In genomic region chr11:104967493-104968364, GRCh38 we compare ENCODE assay signal across 9 cellular contexts. TPM values are rescaled to one million over a fixed set of nuclear protein-coding genes. Genes with fewer than 3 reads are reported as not detected.
A peak's percentile ranks its signal among the peaks of the same experiment; 100 is the strongest.
DNase-seq lines count a peak whose midpoint lies in the region; ATAC-seq, FAIRE-seq and TF ChIP-seq lines count a peak whose summit lies in the region.
"Had no signal": no experiment of that assay in that cellular context is flagged by ENCODE, and none has a peak within 500 bp of the region (broad histone marks: within the 10 kb centered on the region; RNA-seq: fewer than 3 reads in every experiment).

No MANE protein-coding gene starts in this region.

- CTCF ChIA-PET in activated CD8-positive, alpha-beta T cell treated with anti-CD3 and anti-CD28 coated beads, Interleukin-2, amount 10 ng/mL, durations not matched to agents 7 days and 5 days (lab: Charles Lee), result interaction anchor here (0.8 to 1.5 kb wide), 6 partner anchors 10 to 70 kb away, joined by 3 to 6 read pairs (median 4); partner anchors contain the start of gene CASP12

- H3K4me3 ChIP-seq in keratinocyte (ENCODE audit: control insufficient read depth in 2 of 3, extremely low read depth in 1 of 3, insufficient read depth in 2 of 3, low read depth in 1 of 3, low read length in 3 of 3) (peak overlapping the region; percentile 52 to 85 (median 72)), thyroid gland (replicated peaks in 1 of 3) (peak overlapping the region in 2 of 3 donors; percentile 21 to 29)

- no peak for TF ChIP-seq POLR2A in thyroid gland (IDR thresholded peaks at IDR 0.05)

- intact Hi-C loops in thyroid gland (cut with DNase I), result no loop called here

- no peak for TF ChIP-seq CTCF in keratinocyte (optimal IDR thresholded peaks at IDR 0.05 in 1 of 3, IDR thresholded peaks at IDR 0.05 in 1 of 3, conservative IDR thresholded peaks at IDR 0.05 in 1 of 3; ENCODE audit: extremely low read depth in 1 of 3, insufficient read depth in 2 of 3, low read length in 3 of 3)
- no peak for TF ChIP-seq CTCF in thyroid gland (IDR thresholded peaks at IDR 0.05)

- no peaks in the 10 kb centered on the region for H3K9me1 ChIP-seq in keratinocyte (ENCODE audit: control insufficient read depth, extremely low read depth, insufficient read depth, low read length)

- no peaks in the 10 kb centered on the region for H3K27me3 Mint-ChIP-seq in activated CD8-positive, alpha-beta T cell treated with anti-CD3 and anti-CD28 coated beads, Interleukin-2, amount 10 ng/mL, durations not matched to agents 7 days and 5 days (ENCODE audit: low read depth)

- no peaks in the 10 kb centered on the region for H3K27me3 ChIP-seq in keratinocyte (ENCODE audit: control insufficient read depth, extremely low read depth, insufficient read depth, low read length)
- no peaks in the 10 kb centered on the region for H3K27me3 ChIP-seq in thyroid gland

- dilution Hi-C loops in keratinocyte (cut with MboI; ENCODE audit: extremely low pct_ligation_motif_present, low sequenced_read_pairs), result no loop called here

- 56 to 62% methylated on average over 11 of the region's 11 CpGs for WGBS in thyroid gland, 2 donors

- H3K4me1 ChIP-seq in keratinocyte (ENCODE audit: control insufficient read depth, extremely low read depth, insufficient read depth, low read length) (peaks cover 18% of the 10 kb centered on the region), thyroid gland (peaks cover 0 to 7% of the 10 kb centered on the region in 2 donors)

- H3K9ac ChIP-seq in keratinocyte (ENCODE audit: control insufficient read depth, extremely low read depth, insufficient read depth, low read length), result peak overlapping the region; percentile 83

- peaks cover 0 to 2% of the 10 kb centered on the region in 2 experiments for H3K36me3 ChIP-seq in keratinocyte (ENCODE audit: control insufficient read depth in 2 of 2, extremely low read depth in 1 of 2, insufficient read depth in 2 of 2, low read length in 2 of 2)
- H3K36me3 ChIP-seq in thyroid gland, result no peaks in the 10 kb centered on the region

- POLR2A ChIA-PET in activated CD8-positive, alpha-beta T cell treated with anti-CD3 and anti-CD28 coated beads, Interleukin-2, amount 10 ng/mL, durations not matched to agents 7 days and 5 days (lab: Charles Lee), result no interaction called here

- H3K27ac ChIP-seq in keratinocyte (ENCODE audit: control insufficient read depth, insufficient read depth, low read length), result peak overlapping the region; percentile 95
- peak overlapping the region; percentile 58 to 83 (median 64) for H3K27ac ChIP-seq in thyroid gland

- H3K9me3 Mint-ChIP-seq in activated CD8-positive, alpha-beta T cell treated with anti-CD3 and anti-CD28 coated beads, Interleukin-2, amount 10 ng/mL, durations not matched to agents 7 days and 5 days (ENCODE audit: insufficient read depth), result peaks cover 28% of the 10 kb centered on the region

- H3K79me2 ChIP-seq in keratinocyte (ENCODE audit: control insufficient read depth, insufficient read depth, low read length), result peaks cover 30% of the 10 kb centered on the region

- H4K20me1 ChIP-seq in keratinocyte (ENCODE audit: control insufficient read depth, extremely low read depth, insufficient read depth, low read length), result no peaks in the 10 kb centered on the region

- DNase-seq in NCI-H748 (lab: John Stamatoyannopoulos, UW; ENCODE audit: unreplicated experiment), result peak; percentile 17
- no peak for DNase-seq in NCI-H748 treated with DMSO at 0.1 percent for 48 hours (lab: John Stamatoyannopoulos, UW)
- DNase-seq in activated CD8-positive, alpha-beta T cell treated with anti-CD3 and anti-CD28 coated beads, Interleukin-2, amount 10 ng/mL, durations not matched to agents 7 days and 5 days, result no peak
- DNase-seq in keratinocyte (ENCODE audit: low read depth, low spot score), result no peak
- no peak for DNase-seq in thyroid gland
- no peak for DNase-seq in NCI-H345 treated with DMSO at 0.1 percent for 48 hours (lab: John Stamatoyannopoulos, UW; ENCODE audit: unreplicated experiment)

- peak overlapping the region; percentile 92 for H3K4me3 Mint-ChIP-seq in activated CD8-positive, alpha-beta T cell treated with anti-CD3 and anti-CD28 coated beads, Interleukin-2, amount 10 ng/mL, durations not matched to agents 7 days and 5 days

- peaks cover 45% of the 10 kb centered on the region for H3K36me3 Mint-ChIP-seq in activated CD8-positive, alpha-beta T cell treated with anti-CD3 and anti-CD28 coated beads, Interleukin-2, amount 10 ng/mL, durations not matched to agents 7 days and 5 days (ENCODE audit: low read depth)

- peak overlapping the region; percentile 91 for H3K4me2 ChIP-seq in keratinocyte (ENCODE audit: control insufficient read depth, extremely low read depth, insufficient read depth, low read depth, low read length)

- no peaks in the 10 kb centered on the region for H3K9me3 ChIP-seq in keratinocyte (ENCODE audit: control insufficient read depth, low read depth, low read length)
- H3K9me3 ChIP-seq in thyroid gland, result no peaks in the 10 kb centered on the region

- H2AFZ ChIP-seq in keratinocyte (ENCODE audit: control insufficient read depth, low read length), result peak overlapping the region; percentile 92

- H3K4me1 Mint-ChIP-seq in activated CD8-positive, alpha-beta T cell treated with anti-CD3 and anti-CD28 coated beads, Interleukin-2, amount 10 ng/mL, durations not matched to agents 7 days and 5 days (ENCODE audit: low read depth), result peaks cover 28% of the 10 kb centered on the region

- ATAC-seq in HG02981 (IDR thresholded peaks at IDR 0.05; ENCODE audit: unreplicated experiment), result peak; percentile 20
- ATAC-seq in activated CD8-positive, alpha-beta T cell treated with anti-CD3 and anti-CD28 coated beads, Interleukin-2, amount 10 ng/mL, durations not matched to agents 7 days and 5 days, result peak; percentile 48
- no peak for ATAC-seq in HG02763 (IDR thresholded peaks at IDR 0.05; ENCODE audit: unreplicated experiment)

- H3K27ac Mint-ChIP-seq in activated CD8-positive, alpha-beta T cell treated with anti-CD3 and anti-CD28 coated beads, Interleukin-2, amount 10 ng/mL, durations not matched to agents 7 days and 5 days, result peak overlapping the region; percentile 94

- FAIRE-seq in keratinocyte (lab: Jason Lieb, UNC), result peak; percentile 70

RNA-seq across cellular contexts. Expression of gene CASP4, which starts 0.6 kb away (rescaled TPM):
- total RNA-seq in activated CD8-positive, alpha-beta T cell treated with anti-CD3 and anti-CD28 coated beads, Interleukin-2, amount 10 ng/mL, durations not matched to agents 7 days and 5 days, result 100 to 1,000 TPM; 102 to 111 TPM
- 106 to 130 TPM (median 127 TPM) in 3 replicates for polyA plus RNA-seq in keratinocyte
- polyA plus RNA-seq in keratinocyte (2011; ENCODE audit: low read depth), result 315 TPM
- 140 and 174 TPM in 2 replicates for polyA plus RNA-seq in keratinocyte (2011; cell fraction: cytosol; rRNA removed)
- 104 and 143 TPM in 2 replicates for polyA plus RNA-seq in keratinocyte (2011; cell fraction: nucleus; rRNA removed)
- polyA plus RNA-seq in keratinocyte (2012; ENCODE audit: low replicate concordance), result 70.5 and 148 TPM in 2 replicates
- polyA minus RNA-seq in keratinocyte, result 26.1 to 106 TPM (median 85.2 TPM) in 3 replicates
- 56.0 TPM for polyA minus RNA-seq in keratinocyte (2011; cell fraction: cytosol; rRNA and poly(A)+ RNA removed)
- 25.6 and 44.6 TPM in 2 replicates for polyA minus RNA-seq in keratinocyte (2011; cell fraction: nucleus; rRNA and poly(A)+ RNA removed)
- 10 to 100 TPM; 26.0 to 62.3 (median 36.4) TPM for total RNA-seq in thyroid gland

RNA-seq across cellular contexts. Expression of gene CASP5, which starts 55.2 kb away (rescaled TPM):
- total RNA-seq in activated CD8-positive, alpha-beta T cell treated with anti-CD3 and anti-CD28 coated beads, Interleukin-2, amount 10 ng/mL, durations not matched to agents 7 days and 5 days, result not detected
- 0.15 TPM in 1 of 3 replicates, not detected in the others for polyA plus RNA-seq in keratinocyte
- polyA plus RNA-seq in keratinocyte (2011; ENCODE audit: low read depth), result not detected
- polyA plus RNA-seq in keratinocyte (2011; cell fraction: cytosol; rRNA removed), result not detected in 2 replicates
- 0.51 and 0.87 TPM in 2 replicates for polyA plus RNA-seq in keratinocyte (2011; cell fraction: nucleus; rRNA removed)
- 0.39 TPM in 1 of 2 replicates, not detected in the other for polyA plus RNA-seq in keratinocyte (2012; ENCODE audit: low replicate concordance)
- not detected in 3 replicates for polyA minus RNA-seq in keratinocyte
- not detected for polyA minus RNA-seq in keratinocyte (2011; cell fraction: cytosol; rRNA and poly(A)+ RNA removed)
- polyA minus RNA-seq in keratinocyte (2011; cell fraction: nucleus; rRNA and poly(A)+ RNA removed), result not detected in 2 replicates
- not detected for total RNA-seq in thyroid gland
- total RNA-seq: dermis microvascular lymphatic vessel endothelial cell had no signal
